ENCODE assay signal across 1 cellular context in genomic region chr1:113021430-113022085, GRCh38.
TF ChIP-seq lines count a peak whose summit lies in the region.

No MANE protein-coding gene starts in this region.

TF ChIP-seq in HepG2, 621 proteins besides CTCF, POLR2A, EP300 and RAD21 (continued from another document):
- TF ChIP-seq FOXP4 (CRISPR knock-in tag; IDR thresholded peaks at IDR 0.05) = peak; percentile 56
- no peak for TF ChIP-seq ETV6 (CRISPR knock-in tag; conservative IDR thresholded peaks at IDR 0.05)
- peak; percentile 43; the same call in 1 of the 2 replicates for TF ChIP-seq PHF21A (CRISPR knock-in tag; IDR thresholded peaks at IDR 0.05)
- peak; percentile 24; the same call in 1 of the 2 replicates for TF ChIP-seq TCF7 (IDR thresholded peaks at IDR 0.05; ENCODE audit: low read depth)
- TF ChIP-seq ZFP1 (CRISPR knock-in tag; IDR thresholded peaks at IDR 0.05) = peak; percentile 22; the same call in 1 of the 2 replicates
- peak; percentile 5; the same call in 1 of the 2 replicates for TF ChIP-seq HMG20A (CRISPR knock-in tag; IDR thresholded peaks at IDR 0.05; ENCODE audit: borderline replicate concordance)
- 0 out of 2 replicates have a peak, but pooled peaks have one; percentile 11 for TF ChIP-seq PPARG (CRISPR knock-in tag; conservative IDR thresholded peaks at IDR 0.05)
- TF ChIP-seq FOXP1 (IDR thresholded peaks at IDR 0.05) = no peak
- TF ChIP-seq FOXP1 (CRISPR knock-in tag; IDR thresholded peaks at IDR 0.05) = peak; percentile 67; the same call in 1 of the 2 replicates
- TF ChIP-seq TBX2 (CRISPR knock-in tag; IDR thresholded peaks at IDR 0.05; ENCODE audit: borderline replicate concordance) = 0 out of 2 replicates have a peak, but pooled peaks have one; percentile 10
- TF ChIP-seq CREM (IDR thresholded peaks at IDR 0.05) = no peak
- no peak for TF ChIP-seq CREM (CRISPR knock-in tag; IDR thresholded peaks at IDR 0.05)
- TF ChIP-seq CREB1 (IDR thresholded peaks at IDR 0.05) = no peak
- TF ChIP-seq CREB1 (CRISPR knock-in tag; IDR thresholded peaks at IDR 0.05) = 0 out of 2 replicates have a peak, but pooled peaks have one; percentile 5
- TF ChIP-seq ZNF17 (CRISPR knock-in tag; IDR thresholded peaks at IDR 0.05) = no peak
- TF ChIP-seq ZNF850 (CRISPR knock-in tag; conservative IDR thresholded peaks at IDR 0.05) = no peak
- no peak for TF ChIP-seq ZKSCAN8 (CRISPR knock-in tag; IDR thresholded peaks at IDR 0.05; ENCODE audit: borderline replicate concordance)
- TF ChIP-seq SALL1 (CRISPR knock-in tag; IDR thresholded peaks at IDR 0.05) = peak; percentile 64; the same call in 1 of the 2 replicates
- 0 out of 2 replicates have a peak, but pooled peaks have one; percentile 16 for TF ChIP-seq RXRB (CRISPR knock-in tag; IDR thresholded peaks at IDR 0.05; ENCODE audit: borderline replicate concordance)
- TF ChIP-seq HNF4A (CRISPR knock-in tag; IDR thresholded peaks at IDR 0.05) = peak; percentile 33
- peak; percentile 47 for TF ChIP-seq MED1 (CRISPR knock-in tag; IDR thresholded peaks at IDR 0.05)
- peak; percentile 67 for TF ChIP-seq GATAD2A (CRISPR knock-in tag; IDR thresholded peaks at IDR 0.05)
- no peak for TF ChIP-seq ZBTB49 (CRISPR knock-in tag; IDR thresholded peaks at IDR 0.05; ENCODE audit: borderline replicate concordance)
- no peak for TF ChIP-seq SOX6 (IDR thresholded peaks at IDR 0.05)
- TF ChIP-seq SOX6 (CRISPR knock-in tag; IDR thresholded peaks at IDR 0.05) = peak; percentile 69
- 0 out of 2 replicates have a peak, but pooled peaks have one; percentile 24 for TF ChIP-seq JUN (CRISPR knock-in tag; IDR thresholded peaks at IDR 0.05)
- no peak for TF ChIP-seq ZNF790 (CRISPR knock-in tag; IDR thresholded peaks at IDR 0.05; ENCODE audit: borderline replicate concordance)
- TF ChIP-seq ZMYM4 (CRISPR knock-in tag; IDR thresholded peaks at IDR 0.05) = 0 out of 2 replicates have a peak, but pooled peaks have one; percentile 25
- TF ChIP-seq STAG1 (CRISPR knock-in tag; IDR thresholded peaks at IDR 0.05) = peak; percentile 16; the same call in 1 of the 2 replicates
- TF ChIP-seq NFIC (IDR thresholded peaks at IDR 0.05; ENCODE audit: low read length) = peak; percentile 49; the same call in 1 of the 2 replicates
- TF ChIP-seq TARDBP (CRISPR knock-in tag; IDR thresholded peaks at IDR 0.05) = 0 out of 2 replicates have a peak, but pooled peaks have one; percentile 25
- no peak for TF ChIP-seq ZNF598 (CRISPR knock-in tag; IDR thresholded peaks at IDR 0.05; ENCODE audit: borderline replicate concordance)
- no peak for TF ChIP-seq NR2F6 (IDR thresholded peaks at IDR 0.05)
- 0 out of 2 replicates have a peak, but pooled peaks have one; percentile 32 for TF ChIP-seq NR2F6 (CRISPR knock-in tag; IDR thresholded peaks at IDR 0.05)
- 0 out of 2 replicates have a peak, but pooled peaks have one; percentile 34 for TF ChIP-seq MAX (IDR thresholded peaks at IDR 0.05)
- peak; percentile 49; the same call in 1 of the 2 replicates for TF ChIP-seq SOX5 (CRISPR knock-in tag; IDR thresholded peaks at IDR 0.05; ENCODE audit: borderline replicate concordance)
- TF ChIP-seq PAXIP1 (CRISPR knock-in tag; conservative IDR thresholded peaks at IDR 0.05) = peak; percentile 61; the same call in 1 of the 2 replicates
- peak; percentile 62; the same call in 1 of the 2 replicates for TF ChIP-seq ARID5B (CRISPR knock-in tag; IDR thresholded peaks at IDR 0.05)
- 0 out of 2 replicates have a peak, but pooled peaks have one; percentile 18 for TF ChIP-seq MAFF (IDR thresholded peaks at IDR 0.05; ENCODE audit: low read depth, low read length)
- TF ChIP-seq BCL6 (CRISPR knock-in tag; IDR thresholded peaks at IDR 0.05) = peak; percentile 55
- no peak for TF ChIP-seq ZNF639 (CRISPR knock-in tag; conservative IDR thresholded peaks at IDR 0.05)
- TF ChIP-seq MEIS2 (CRISPR knock-in tag; IDR thresholded peaks at IDR 0.05) = no peak
- no peak for TF ChIP-seq ZBTB38 (CRISPR knock-in tag; IDR thresholded peaks at IDR 0.05)
- no peak for TF ChIP-seq ZNF317 (CRISPR knock-in tag; IDR thresholded peaks at IDR 0.05)
- TF ChIP-seq ZNF710 (CRISPR knock-in tag; IDR thresholded peaks at IDR 0.05; ENCODE audit: borderline replicate concordance) = peak; percentile 78
- 0 out of 2 replicates have a peak, but pooled peaks have one; percentile 16 for TF ChIP-seq PATZ1 (CRISPR knock-in tag; IDR thresholded peaks at IDR 0.05)
